In genomic region chr11:4345366-4345765, GRCh38 we compare ENCODE assay signal across 2 cellular contexts. TPM values are rescaled to one million over a fixed set of nuclear protein-coding genes. Genes with fewer than 3 reads are reported as not detected.
"Had no signal": no experiment of that assay in that cellular context is flagged by ENCODE, and none has a peak within 500 bp of the region (broad histone marks: within the 10 kb centered on the region; RNA-seq: fewer than 3 reads in every experiment).

No MANE protein-coding gene starts in this region.

RNA-seq across cellular contexts. Expression of gene OR52B4, which starts 22.8 kb away (rescaled TPM):
- total RNA-seq: G401, GM12878 had no signal
- polyA plus RNA-seq: GM12878 had no signal
